Comparison of ENCODE assay signal across 8 cellular contexts in genomic region chr5:159207616-159208507, GRCh38. TPM values are rescaled to one million over a fixed set of nuclear protein-coding genes. Genes with fewer than 3 reads are reported as not detected.
A peak's percentile ranks its signal among the peaks of the same experiment; 100 is the strongest.
DNase-seq lines count a peak whose midpoint lies in the region; ATAC-seq lines count a peak whose summit lies in the region.

No MANE protein-coding gene starts in this region.

- H3K27me3 ChIP-seq in ACC112 (ENCODE audit: insufficient read depth, low read length): no peaks in the 10 kb centered on the region

- H3K4me3 ChIP-seq in ACC112 (ENCODE audit: low read depth, low read length): peak overlapping the region; percentile 99

- peak overlapping the region; percentile 77 for H2AFZ ChIP-seq in ACC112 (ENCODE audit: low read length, unreplicated experiment)

- peak; percentile 38 for ATAC-seq in GM18861 (IDR thresholded peaks at IDR 0.05; ENCODE audit: unreplicated experiment)
- ATAC-seq in HG03095 (IDR thresholded peaks at IDR 0.05; ENCODE audit: unreplicated experiment): peak; percentile 53

- DNase-seq in NCI-H446 (lab: John Stamatoyannopoulos, UW) (peak; percentile 32 to 58), cerebellum (ENCODE audit: low spot score) (peak; percentile 70), kidney tubule cell (ENCODE audit: low spot score) (peak; percentile 86)
- DNase-seq in activated CD4-positive, alpha-beta T cell treated with anti-CD3 and anti-CD28 coated beads for 24 hours (ENCODE audit: low read depth in 2 of 2): peak; percentile 64 to 73
- DNase-seq in stimulated activated CD4-positive, alpha-beta T cell treated with anti-CD3 and anti-CD28 coated beads, Interleukin-1b, Interleukin-23, amount 100 ng/mL, for 1 hour (ENCODE audit: low read depth in 2 of 2): peak; percentile 46 to 57

- peaks cover 65% of the 10 kb centered on the region for H3K79me2 ChIP-seq in ACC112 (ENCODE audit: control insufficient read depth, insufficient read depth, low read length, unreplicated experiment)

- no peaks in the 10 kb centered on the region; the same call in 1 of the 2 replicates for H3K36me3 ChIP-seq in ACC112 (ENCODE audit: insufficient read depth, low read length)

- peaks cover 36% of the 10 kb centered on the region for H3K4me1 ChIP-seq in ACC112 (ENCODE audit: control insufficient read depth, insufficient read depth, low read length, unreplicated experiment)

- peak overlapping the region; percentile 87 for H3K27ac ChIP-seq in ACC112 (ENCODE audit: low read depth, low read length)

RNA-seq across cellular contexts. Expression of gene RNF145, which starts 1.5 kb away (rescaled TPM):
- 71.3 TPM for total RNA-seq in cerebellum

RNA-seq across cellular contexts. Expression of gene UBLCP1, which starts 55.2 kb away (rescaled TPM):
- 18.2 TPM for total RNA-seq in cerebellum

Comparison
In these comparisons a context has a peak if more than half of its experiments do, and no peak if none do; other contexts are left out.
1. Peak in every context shown above with its lines: DNase-seq, ATAC-seq, H3K4me3 ChIP-seq and H3K27ac ChIP-seq.